8 cellular contexts compared by ENCODE assay signal in genomic region chr11:75562048-75562835, GRCh38. TPM values are rescaled to one million over a fixed set of nuclear protein-coding genes. Genes with fewer than 3 reads are reported as not detected.
DNase-seq lines count a peak whose midpoint lies in the region; ATAC-seq and TF ChIP-seq lines count a peak whose summit lies in the region.

SERPINH1 (plus strand) TSS chr11:75562253; CDS start chr11:75566350, 4,097 bp downstream.

- H3K9me2 ChIP-seq in hepatocyte (replicated peaks; ENCODE audit: insufficient read depth), result no peaks in the 10 kb centered on the region

- TF ChIP-seq CTCF in GM10248 (IDR thresholded peaks at IDR 0.05; ENCODE audit: control extremely low read depth, extremely low read depth, low read depth, missing control alignments) (no peak), astrocyte of the spinal cord (IDR thresholded peaks at IDR 0.05; ENCODE audit: low read depth, low read length) (no peak), hepatocyte (IDR thresholded peaks at IDR 0.05; ENCODE audit: poor library complexity) (no peak)

- H3K4me3 ChIP-seq in astrocyte of the spinal cord (ENCODE audit: low read depth, low read length) (peak within 1 kb of the TSS; percentile 94), hepatocyte (peak within 1 kb of the TSS; percentile 89)

- DNase-seq in GM10248 (ENCODE audit: extremely low spot score) (peak; percentile 90), NCI-H1417 (lab: John Stamatoyannopoulos, UW) (peak in 2 of 3 experiments; percentile 83 to 89), T1000 (lab: John Stamatoyannopoulos, UW) (peak; percentile 67), astrocyte of the spinal cord (ENCODE audit: low read depth, low spot score) (peak; percentile 87), hepatocyte (ENCODE audit: low spot score) (peak; percentile 93), renal cortical epithelial cell (ENCODE audit: low read depth) (peak; percentile 74), GF-D8 (lab: John Stamatoyannopoulos, UW) (no peak)

- peak; percentile 68 for ATAC-seq in HG02623 (IDR thresholded peaks at IDR 0.05; ENCODE audit: unreplicated experiment)

- H2AFZ ChIP-seq in hepatocyte, result peak within 1 kb of the TSS; percentile 45

- WGBS in hepatocyte (ENCODE audit: low lambda C conversion rate, missing lambda C conversion rate), result 2% methylated on average over 31 of the region's 51 CpGs

- H3K9me3 ChIP-seq in hepatocyte (ENCODE audit: low read depth), result no peaks in the 10 kb centered on the region

- peak within 1 kb of the TSS; percentile 99 for H3K27ac ChIP-seq in hepatocyte

- peak within 1 kb of the TSS; percentile 92 for H3K4me2 ChIP-seq in hepatocyte

- CTCF ChIA-PET in GM10248 (lab: Yijun Ruan, JAX), result interaction anchor here (1.0 to 2.1 kb wide), 3 partner anchors 14 to 30 kb away, joined by 3 to 5 read pairs (median 4); no protein-coding TSS in a partner anchor

- H3K36me3 ChIP-seq in hepatocyte (replicated peaks; ENCODE audit: insufficient read depth, low read depth), result no peaks in the 10 kb centered on the region

- H3K4me1 ChIP-seq in hepatocyte (ENCODE audit: insufficient read depth), result peaks cover 57% of the 10 kb centered on the region

- H3K27me3 ChIP-seq in hepatocyte, result no peaks in the 10 kb centered on the region

- H4K20me1 ChIP-seq in hepatocyte (ENCODE audit: insufficient read depth, poor library complexity, severe bottlenecking), result peaks cover 31% of the 10 kb centered on the region

- peaks cover 49% of the 10 kb centered on the region for H3K79me2 ChIP-seq in hepatocyte

- POLR2A ChIA-PET in GM10248 (lab: Yijun Ruan, JAX), result interaction anchor here (0.6 to 1.3 kb wide), 3 partner anchors 8 to 162 kb away, joined by 3 to 4 read pairs (median 3); no protein-coding TSS in a partner anchor

- in situ Hi-C loops in astrocyte of the spinal cord (cut with HindIII; ENCODE audit: low sequenced_read_pairs), result no loop called here

RNA-seq across cellular contexts. Expression of gene SERPINH1, which starts in this region (rescaled TPM):
- 709 and 805 TPM in 2 replicates for total RNA-seq in hepatocyte
- 479 and 492 TPM in 2 replicates for polyA plus RNA-seq in hepatocyte
- total RNA-seq in renal cortical epithelial cell, result 219 and 458 TPM in 2 replicates
